ENCODE assay signal across 8 cellular contexts in the genomic region with DNA sequence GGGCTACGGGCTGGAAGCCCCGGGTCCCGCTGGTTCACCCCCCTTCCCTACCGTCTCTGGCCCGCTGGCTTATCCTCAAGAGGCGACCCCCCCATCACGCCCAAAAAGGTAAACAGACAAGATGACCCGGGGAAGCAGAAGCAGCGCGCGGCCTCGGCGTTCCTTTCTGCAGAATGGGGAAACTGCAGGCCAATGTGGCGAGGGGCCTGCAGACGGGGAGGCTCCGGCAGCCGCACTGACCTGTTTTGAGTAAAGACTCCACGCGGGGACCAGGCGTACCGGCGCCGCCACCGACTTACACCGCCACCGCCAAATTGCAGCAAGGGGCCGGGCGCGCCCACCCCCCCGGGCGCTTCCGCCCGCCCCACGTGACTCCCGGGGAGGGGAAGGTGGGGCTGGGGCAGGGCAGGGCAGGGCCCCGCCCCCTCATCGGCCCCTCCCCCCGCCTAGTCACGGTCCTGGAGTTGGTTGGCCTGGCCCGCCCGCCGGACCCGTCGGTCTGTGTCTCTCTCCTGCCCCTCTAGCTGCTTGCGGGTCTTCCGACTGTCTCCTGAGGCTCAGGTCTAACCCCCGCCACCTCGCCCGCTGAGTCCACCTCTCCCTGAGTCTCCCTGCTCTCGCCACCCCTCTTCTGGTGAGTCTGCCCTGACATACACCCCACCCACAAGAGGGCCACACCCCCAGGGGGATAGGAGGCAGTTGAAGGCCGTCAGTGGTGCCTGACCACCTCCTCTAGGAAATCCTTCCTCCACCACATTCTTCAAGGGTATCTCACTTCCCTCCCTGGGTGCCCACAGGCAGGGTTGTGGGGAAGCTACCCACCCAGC. TPM values are rescaled to one million over a fixed set of nuclear protein-coding genes. Genes with fewer than 3 reads are reported as not detected.
DNase-seq lines count a peak whose midpoint lies in the region; ATAC-seq and TF ChIP-seq lines count a peak whose summit lies in the region.

A gene (minus strand): TSS at position 321 of the 827 bp plus-strand sequence. CDS start 25,280 bp downstream, outside the sequence.

- POLR2A ChIA-PET in PC-9 (lab: Charles Lee; ENCODE audit: unreplicated experiment): interaction anchor here (0.6 kb wide), 2 partner anchors 34 to 41 kb away, joined by 4 to 24 read pairs; no protein-coding TSS in a partner anchor

- H3K4me3 ChIP-seq in PC-9 (peak within 1 kb of the TSS; percentile 96), esophagus squamous epithelium (peak within 1 kb of the TSS; percentile 43 to 77 (median 64))

- no peaks in the 10 kb centered on the region for H3K36me3 Mint-ChIP-seq in activated T-cell treated with anti-CD3 and anti-CD28 coated beads, Interleukin-2, amount 50 U/mL, for 4 hours (ENCODE audit: insufficient read depth)

- ATAC-seq in HG03460 (IDR thresholded peaks at IDR 0.05; ENCODE audit: unreplicated experiment): peak; percentile 62
- ATAC-seq in activated T-cell treated with anti-CD3 and anti-CD28 coated beads, Interleukin-2, amount 50 U/mL, for 4 hours: peak; percentile 90 to 92

- CTCF ChIA-PET in PC-9 (lab: Charles Lee): interaction anchor here (0.6 to 2.3 kb wide), 2 partner anchors 42 to 555 kb away, joined by 3 to 10 read pairs; a partner anchor contains a TSS

- H3K79me2 ChIP-seq in PC-9 (ENCODE audit: low read depth): peaks cover 39% of the 10 kb centered on the region

- no TSS peak for BruUV-seq in PC-9 (replicated peaks; lab: Mats Ljungman, UMichigan)

- peaks cover 3% of the 10 kb centered on the region; the same call in 1 of the 2 replicates for H4K20me1 ChIP-seq in PC-9 (ENCODE audit: insufficient read depth)

- TF ChIP-seq CTCF in PC-9 (conservative IDR thresholded peaks at IDR 0.05) (no peak), esophagus squamous epithelium (IDR thresholded peaks at IDR 0.05) (peak in 1 of 6 experiments; percentile 14)

- H3K4me1 ChIP-seq in PC-9 (replicated peaks; ENCODE audit: insufficient read depth) (peaks cover 26% of the 10 kb centered on the region), esophagus squamous epithelium (peaks cover 20 to 39% (median 21%) of the 10 kb centered on the region in 3 donors)

- no peaks in the 10 kb centered on the region for H3K9me3 Mint-ChIP-seq in activated T-cell treated with anti-CD3 and anti-CD28 coated beads, Interleukin-2, amount 50 U/mL, for 4 hours

- H3K27me3 ChIP-seq in PC-9 (ENCODE audit: insufficient read depth, low read depth) (no peaks in the 10 kb centered on the region), esophagus squamous epithelium (no peaks in the 10 kb centered on the region)

- H3F3A ChIP-seq in PC-9 (ENCODE audit: insufficient read depth, low read depth): peaks cover 41% of the 10 kb centered on the region

- H3K4me2 ChIP-seq in PC-9: peak within 1 kb of the TSS; percentile 89

- peak within 1 kb of the TSS; percentile 92 for H3K4me3 Mint-ChIP-seq in activated T-cell treated with anti-CD3 and anti-CD28 coated beads, Interleukin-2, amount 50 U/mL, for 4 hours

- H3K9me3 ChIP-seq in PC-9 (ENCODE audit: insufficient read depth, low read depth): no peaks in the 10 kb centered on the region
- no peaks in the 10 kb centered on the region for H3K9me3 ChIP-seq in esophagus squamous epithelium

- no peaks in the 10 kb centered on the region for H3K27me3 Mint-ChIP-seq in activated T-cell treated with anti-CD3 and anti-CD28 coated beads, Interleukin-2, amount 50 U/mL, for 4 hours (ENCODE audit: low read depth)

- DNase-seq in AG08396 (ENCODE audit: low spot score) (peak; percentile 94), PC-9 (peak; percentile 80 to 82), esophagus squamous epithelium (lab: John Stamatoyannopoulos, UW) (peak; percentile 34), myocyte (ENCODE audit: low read depth) (peak; percentile 40)
- DNase-seq in activated T-cell treated with anti-CD3 and anti-CD28 coated beads, Interleukin-2, amount 50 U/mL, for 4 hours: peak; percentile 68
- peak; percentile 55 to 58 for DNase-seq in stimulated activated CD8-positive, alpha-beta memory T cell treated with anti-CD3 and anti-CD28 coated beads, Interleukin-7, amount 100 ng/mL, for 48 hours (ENCODE audit: extremely low read depth in 1 of 2, low read depth in 1 of 2)

- H3K4me1 Mint-ChIP-seq in activated T-cell treated with anti-CD3 and anti-CD28 coated beads, Interleukin-2, amount 50 U/mL, for 4 hours (ENCODE audit: low read depth): peaks cover 40% of the 10 kb centered on the region

- no peaks in the 10 kb centered on the region for H3K9me2 ChIP-seq in PC-9 (ENCODE audit: insufficient read depth)

- in situ Hi-C loops in GM18951 (cut with MboI; ENCODE audit: low sequenced_read_pairs, unreplicated experiment): no loop called here

- H2AFZ ChIP-seq in PC-9: peak within 1 kb of the TSS; percentile 73

- 0% methylated on average over 1 of the region's 51 CpGs for WGBS in esophagus squamous epithelium, 2 donors

- H3K36me3 ChIP-seq in PC-9 (ENCODE audit: low read depth): peaks cover 11% of the 10 kb centered on the region
- H3K36me3 ChIP-seq in esophagus squamous epithelium: peaks cover 0 to 35% (median 0%) of the 10 kb centered on the region in 3 donors

- TF ChIP-seq POLR2A in GM18951 (IDR thresholded peaks at IDR 0.05; ENCODE audit: extremely low read depth, insufficient read depth, insufficient read length): peak; percentile 62
- TF ChIP-seq POLR2A in esophagus squamous epithelium (IDR thresholded peaks at IDR 0.05): no peak

- peak within 1 kb of the TSS; percentile 35; the same call in 1 of the 2 replicates for H3K27ac ChIP-seq in PC-9
- peak within 1 kb of the TSS; percentile 22 to 72 (median 67) for H3K27ac ChIP-seq in esophagus squamous epithelium

- intact Hi-C loops in PC-9 (cut with micrococcal nuclease; ENCODE audit: unreplicated experiment): loop anchor here (1.0 kb wide), 1 partner anchor 62 kb away; a partner anchor contains a TSS
- intact Hi-C loops in esophagus squamous epithelium (cut with DNase I): no loop called here

RNA-seq across cellular contexts. Expression of the gene that starts here (rescaled TPM):
- 151 and 184 TPM in 2 replicates for total RNA-seq in PC-9 (2021)
- total RNA-seq in activated T-cell treated with anti-CD3 and anti-CD28 coated beads, Interleukin-2, amount 50 U/mL, for 4 hours: 10 to 100 TPM; 52.3 to 58.1 (median 52.8) TPM
- total RNA-seq in esophagus squamous epithelium: 100 to 1,000 TPM in 1 of 4 donors, 10 to 100 TPM in 3; 37.8 to 114 (median 70.6) TPM
- 52.2 and 62.2 TPM in 2 replicates for total RNA-seq in myocyte
- polyA plus RNA-seq in myocyte (2012): 59.3 TPM

Comparison
In these comparisons a context has a peak if more than half of its experiments do, and no peak if none do; other contexts are left out.
1. Peak in every context shown above with its lines: DNase-seq, ATAC-seq, H3K4me3 ChIP-seq and H3K27ac ChIP-seq.
2. DNase-seq: peak in every context shown above with its lines; median percentile 94 in AG08396; 81 in PC-9; 68 in activated T-cell treated with anti-CD3 and anti-CD28 coated beads, Interleukin-2, amount 50 U/mL, for 4 hours; 56 in stimulated activated CD8-positive, alpha-beta memory T cell treated with anti-CD3 and anti-CD28 coated beads, Interleukin-7, amount 100 ng/mL, for 48 hours; 40 in myocyte; 34 in esophagus squamous epithelium.